In genomic region chr11:862028-862703, GRCh38 we compare ENCODE assay signal across 2 cellular contexts.
TF ChIP-seq lines count a peak whose summit lies in the region.

No MANE protein-coding gene starts in this region.

TF ChIP-seq in A549, 52 proteins besides CTCF, POLR2A, EP300 and RAD21:
- TF ChIP-seq TFCP2L1 (CRISPR knock-in tag; IDR thresholded peaks at IDR 0.05) (no peak), POLR2AphosphoS2 (conservative IDR thresholded peaks at IDR 0.05; ENCODE audit: low read length) (peak; percentile 76; the same call in 1 of the 2 replicates), PBX3 (IDR thresholded peaks at IDR 0.05) (0 out of 2 replicates have a peak, but pooled peaks have one; percentile 11)

TF ChIP-seq in HepG2, 621 proteins besides CTCF, POLR2A, EP300 and RAD21:
- TF ChIP-seq ZNF784 (CRISPR knock-in tag; IDR thresholded peaks at IDR 0.05; ENCODE audit: borderline replicate concordance), result no peak
- no peak for TF ChIP-seq ZNF577 (CRISPR knock-in tag; IDR thresholded peaks at IDR 0.05; ENCODE audit: borderline replicate concordance, low read depth)
- TF ChIP-seq AKAP8 (CRISPR knock-in tag; IDR thresholded peaks at IDR 0.05), result peak; percentile 71; the same call in 1 of the 2 replicates
- TF ChIP-seq HMG20A (CRISPR knock-in tag; IDR thresholded peaks at IDR 0.05; ENCODE audit: borderline replicate concordance), result no peak
- TF ChIP-seq MLX (CRISPR knock-in tag; IDR thresholded peaks at IDR 0.05), result no peak
- no peak for TF ChIP-seq ZNF124 (CRISPR knock-in tag; IDR thresholded peaks at IDR 0.05)
- no peak for TF ChIP-seq ZNF10 (CRISPR knock-in tag; IDR thresholded peaks at IDR 0.05; ENCODE audit: borderline replicate concordance, low read depth)
- TF ChIP-seq ZNF530 (CRISPR knock-in tag; IDR thresholded peaks at IDR 0.05; ENCODE audit: low read depth), result no peak
- 0 out of 2 replicates have a peak, but pooled peaks have one; percentile 44 for TF ChIP-seq HNRNPL (IDR thresholded peaks at IDR 0.05; ENCODE audit: low read depth, low read length)
- 0 out of 2 replicates have a peak, but pooled peaks have one; percentile 39 for TF ChIP-seq ZC3H13 (CRISPR knock-in tag; IDR thresholded peaks at IDR 0.05)
- TF ChIP-seq POLR2G (IDR thresholded peaks at IDR 0.05; ENCODE audit: low read depth, low read length), result peak; percentile 47; the same call in 1 of the 2 replicates
- peak; percentile 31; the same call in 1 of the 2 replicates for TF ChIP-seq ZNF768 (CRISPR knock-in tag; IDR thresholded peaks at IDR 0.05)
- TF ChIP-seq ZSCAN30 (CRISPR knock-in tag; IDR thresholded peaks at IDR 0.05), result no peak
- no peak for TF ChIP-seq SOX5 (CRISPR knock-in tag; IDR thresholded peaks at IDR 0.05; ENCODE audit: borderline replicate concordance)
- no peak for TF ChIP-seq ZSCAN20 (CRISPR knock-in tag; IDR thresholded peaks at IDR 0.05; ENCODE audit: borderline replicate concordance)
- no peak for TF ChIP-seq ZNF484 (CRISPR knock-in tag; IDR thresholded peaks at IDR 0.05; ENCODE audit: borderline replicate concordance, low read depth)
- TF ChIP-seq ETV6 (CRISPR knock-in tag; conservative IDR thresholded peaks at IDR 0.05), result no peak
- TF ChIP-seq THAP7 (CRISPR knock-in tag; IDR thresholded peaks at IDR 0.05), result no peak
- TF ChIP-seq RCOR2 (CRISPR knock-in tag; IDR thresholded peaks at IDR 0.05), result no peak
- no peak for TF ChIP-seq TARDBP (CRISPR knock-in tag; IDR thresholded peaks at IDR 0.05)
- TF ChIP-seq KIAA2018 (CRISPR knock-in tag; IDR thresholded peaks at IDR 0.05; ENCODE audit: borderline replicate concordance), result no peak
- TF ChIP-seq IRF9 (CRISPR knock-in tag; IDR thresholded peaks at IDR 0.05; ENCODE audit: borderline replicate concordance), result no peak
- no peak for TF ChIP-seq USF2 (IDR thresholded peaks at IDR 0.05; ENCODE audit: low read depth, low read length)
- TF ChIP-seq USF2 (CRISPR knock-in tag; IDR thresholded peaks at IDR 0.05; ENCODE audit: borderline replicate concordance), result no peak
- TF ChIP-seq ZNF781 (CRISPR knock-in tag; IDR thresholded peaks at IDR 0.05; ENCODE audit: borderline replicate concordance, not compliant biosample characterization), result no peak
- TF ChIP-seq RBFOX2 (IDR thresholded peaks at IDR 0.05; ENCODE audit: low read depth, low read length), result 0 out of 2 replicates have a peak, but pooled peaks have one; percentile 21
- TF ChIP-seq PAF1 (CRISPR knock-in tag; IDR thresholded peaks at IDR 0.05), result no peak
- TF ChIP-seq ZNF256 (CRISPR knock-in tag; conservative IDR thresholded peaks at IDR 0.05), result no peak
- no peak for TF ChIP-seq NBN (conservative IDR thresholded peaks at IDR 0.05)
- TF ChIP-seq ZBTB7A (CRISPR knock-in tag; IDR thresholded peaks at IDR 0.05), result no peak
- no peak for TF ChIP-seq ZFP62 (CRISPR knock-in tag; IDR thresholded peaks at IDR 0.05)
- no peak for TF ChIP-seq ZNF687 (CRISPR knock-in tag; IDR thresholded peaks at IDR 0.05)
- peak; percentile 76 for TF ChIP-seq AGO2 (optimal IDR thresholded peaks at IDR 0.05; ENCODE audit: low read depth, low read length)
- peak; percentile 44 for TF ChIP-seq RBM22 (optimal IDR thresholded peaks at IDR 0.05; ENCODE audit: low read length)
